In genomic region chr19:5338661-5339469, GRCh38 we compare ENCODE assay signal across 8 cellular contexts. TPM values are rescaled to one million over a fixed set of nuclear protein-coding genes. Genes with fewer than 3 reads are reported as not detected.
DNase-seq lines count a peak whose midpoint lies in the region; ATAC-seq and TF ChIP-seq lines count a peak whose summit lies in the region.

No MANE protein-coding gene starts in this region.

- no peaks in the 10 kb centered on the region for H3K36me3 ChIP-seq in CD8-positive, alpha-beta memory T cell (ENCODE audit: insufficient read depth, low read length)
- H3K36me3 ChIP-seq in Loucy (ENCODE audit: insufficient read depth, low read length) = no peaks in the 10 kb centered on the region

- TF ChIP-seq CTCF in Loucy (conservative IDR thresholded peaks at IDR 0.05; ENCODE audit: low read length) = no peak
- TF ChIP-seq CTCF in astrocyte of the cerebellum (IDR thresholded peaks at IDR 0.05; ENCODE audit: low read depth, low read length, missing control alignments) = no peak

- no peak overlapping the region for H3K27ac ChIP-seq in CD8-positive, alpha-beta memory T cell (ENCODE audit: low read depth, low read length)

- H3K36me3 Mint-ChIP-seq in CD8-positive, alpha-beta memory T cell = no peaks in the 10 kb centered on the region

- no peak for DNase-seq in CD8-positive, alpha-beta memory T cell
- DNase-seq in astrocyte of the cerebellum (ENCODE audit: low read depth) (no peak), midbrain (lab: John Stamatoyannopoulos, UW) (peak; percentile 37), ACHN (no peak), DMS153 (lab: John Stamatoyannopoulos, UW) (no peak)

- peaks cover 10% of the 10 kb centered on the region for H3K4me1 ChIP-seq in CD8-positive, alpha-beta memory T cell (ENCODE audit: insufficient read depth, low read length)
- H3K4me1 ChIP-seq in Loucy (ENCODE audit: insufficient read depth, low read length, poor library complexity, severe bottlenecking) = peaks cover 8% of the 10 kb centered on the region

- CTCF ChIA-PET in CD8-positive, alpha-beta memory T cell (lab: Charles Lee) = no interaction called here

- H3K4me1 Mint-ChIP-seq in CD8-positive, alpha-beta memory T cell = peaks cover 11 to 35% (median 16%) of the 10 kb centered on the region in 3 donors

- H3K9me3 Mint-ChIP-seq in CD8-positive, alpha-beta memory T cell = peaks cover 0 to 8% (median 0%) of the 10 kb centered on the region in 5 donors

- no peaks in the 10 kb centered on the region for H4K20me1 ChIP-seq in Loucy (ENCODE audit: insufficient read depth, low read length, poor library complexity, severe bottlenecking)

- no peak for ATAC-seq in GM19328 (IDR thresholded peaks at IDR 0.05; ENCODE audit: unreplicated experiment)
- ATAC-seq in GM18502 (IDR thresholded peaks at IDR 0.05; ENCODE audit: poor library complexity, unreplicated experiment) = no peak

- no peaks in the 10 kb centered on the region for H3K9me2 ChIP-seq in Loucy (replicated peaks; ENCODE audit: low read depth, low read length)

- H3K27me3 Mint-ChIP-seq in CD8-positive, alpha-beta memory T cell = peaks cover 52 to 64% of the 10 kb centered on the region in 2 donors

- H3K27ac Mint-ChIP-seq in CD8-positive, alpha-beta memory T cell = peak overlapping the region in 4 of 8 donors; percentile 32 to 96 (median 56)

- H3K9me3 ChIP-seq in CD8-positive, alpha-beta memory T cell (ENCODE audit: low read length) = no peaks in the 10 kb centered on the region
- no peaks in the 10 kb centered on the region for H3K9me3 ChIP-seq in Loucy (ENCODE audit: insufficient read depth, low read depth, low read length)

- H3F3A ChIP-seq in Loucy (ENCODE audit: low read depth) = no peaks in the 10 kb centered on the region

- no peak overlapping the region for H3K4me3 ChIP-seq in CD8-positive, alpha-beta memory T cell (ENCODE audit: low read length)
- H3K4me3 ChIP-seq in Loucy (ENCODE audit: low read length, poor library complexity, severe bottlenecking) (no peak overlapping the region), astrocyte of the cerebellum (ENCODE audit: low read depth, low read length) (peak overlapping the region; percentile 65)

- no peak overlapping the region for H3K4me2 ChIP-seq in Loucy (ENCODE audit: low read depth, low read length, poor library complexity, severe bottlenecking)

- H2AFZ ChIP-seq in Loucy (ENCODE audit: low read length) = peak overlapping the region; percentile 43; the same call in 1 of the 2 replicates

- peak overlapping the region; percentile 51 to 87 (median 74) for H3K4me3 Mint-ChIP-seq in CD8-positive, alpha-beta memory T cell

- peaks cover 40% of the 10 kb centered on the region for H3K27me3 ChIP-seq in CD8-positive, alpha-beta memory T cell (ENCODE audit: insufficient read depth, low read length, poor library complexity, severe bottlenecking)
- H3K27me3 ChIP-seq in Loucy (ENCODE audit: insufficient read depth, low read length, poor library complexity, severe bottlenecking) = peaks cover 5% of the 10 kb centered on the region

- POLR2A ChIA-PET in CD8-positive, alpha-beta memory T cell (lab: Charles Lee) = no interaction called here

- in situ Hi-C loops in astrocyte of the cerebellum (cut with HindIII; ENCODE audit: low sequenced_read_pairs) = no loop called here
- in situ Hi-C loops in ACHN (cut with HindIII; ENCODE audit: low pct_ligation_motif_present, low pct_unique_long_range_greater_than_20kb, low sequenced_read_pairs) = no loop called here

- no peaks in the 10 kb centered on the region for H3K79me2 ChIP-seq in Loucy (ENCODE audit: insufficient read depth, low read length)

- H3K9ac ChIP-seq in Loucy (ENCODE audit: low read depth, low read length, poor library complexity, severe bottlenecking) = no peak overlapping the region

RNA-seq across cellular contexts. Expression of gene PTPRS, which starts 1.7 kb away (rescaled TPM):
- total RNA-seq in CD8-positive, alpha-beta memory T cell = under 1 TPM; 0.22 to 0.31 TPM
- 0.30 TPM for polyA plus RNA-seq in CD8-positive, alpha-beta memory T cell
